Comparison of ENCODE assay signal across 7 cellular contexts in genomic region chr6:31736768-31737314, GRCh38. TPM values are rescaled to one million over a fixed set of nuclear protein-coding genes. Genes with fewer than 3 reads are reported as not detected.
DNase-seq lines count a peak whose midpoint lies in the region; ATAC-seq, FAIRE-seq and TF ChIP-seq lines count a peak whose summit lies in the region.

No MANE protein-coding gene starts in this region.

- TF ChIP-seq POLR2A in IMR-90 (IDR thresholded peaks at IDR 0.05; ENCODE audit: low read depth, low read length), result no peak

- no peaks in the 10 kb centered on the region for H3K9me3 Mint-ChIP-seq in activated naive CD8-positive, alpha-beta T cell treated with anti-CD3 and anti-CD28 coated beads, Interleukin-2, amount 10 ng/mL, durations not matched to agents 7 days and 5 days

- POLR2A ChIA-PET in IMR-90 (lab: Charles Lee; ENCODE audit: unreplicated experiment), result no interaction called here
- POLR2A ChIA-PET in activated naive CD8-positive, alpha-beta T cell treated with anti-CD3 and anti-CD28 coated beads, Interleukin-2, amount 10 ng/mL, durations not matched to agents 7 days and 5 days (lab: Charles Lee), result interaction anchor here (0.6 to 7.6 kb wide), 26 partner anchors 10 to 242 kb away, joined by 3 to 137 read pairs (median 10); partner anchors contain the start of genes ABHD16A, APOM, BAG6 and C6orf47

- H3K27ac ChIP-seq in IMR-90 (ENCODE audit: insufficient read depth, low read length), result peak overlapping the region; percentile 94
- peak overlapping the region; percentile 96 for H3K27ac ChIP-seq in keratinocyte (ENCODE audit: control insufficient read depth, insufficient read depth, low read length)
- peak overlapping the region; percentile 71 for H3K27ac ChIP-seq in substantia nigra (ENCODE audit: low read depth, low read length, poor library complexity, severe bottlenecking)

- no peak for DNase-seq in IMR-90
- no peak for DNase-seq in activated naive CD8-positive, alpha-beta T cell treated with anti-CD3 and anti-CD28 coated beads, Interleukin-2, amount 10 ng/mL, durations not matched to agents 7 days and 5 days
- DNase-seq in keratinocyte (ENCODE audit: low read depth, low spot score), result no peak
- DNase-seq in substantia nigra (lab: John Stamatoyannopoulos, UW), result no peak
- DNase-seq in kidney glomerular epithelial cell (lab: John Stamatoyannopoulos, UW), result no peak
- no peak for DNase-seq in activated CD4-positive, CD25-positive, alpha-beta regulatory T cell (lab: John Stamatoyannopoulos, UW)

- H3K4me3 ChIP-seq in IMR-90 (ENCODE audit: insufficient read depth, low read depth, low read length) (peak overlapping the region; percentile 81), keratinocyte (ENCODE audit: control insufficient read depth in 2 of 3, extremely low read depth in 1 of 3, insufficient read depth in 2 of 3, low read depth in 1 of 3, low read length in 3 of 3) (peak overlapping the region; percentile 62 to 88 (median 66))

- H2AFZ ChIP-seq in IMR-90 (replicated peaks; ENCODE audit: low read length, poor library complexity), result peak overlapping the region; percentile 92
- peak overlapping the region; percentile 64 for H2AFZ ChIP-seq in keratinocyte (ENCODE audit: control insufficient read depth, low read length)

- peak overlapping the region; percentile 66 for H3K18ac ChIP-seq in IMR-90 (ENCODE audit: low read depth, low read length)

- TF ChIP-seq RAD21 in IMR-90 (IDR thresholded peaks at IDR 0.05; ENCODE audit: low read length), result no peak

- peak overlapping the region; percentile 93 for H3K27ac Mint-ChIP-seq in activated naive CD8-positive, alpha-beta T cell treated with anti-CD3 and anti-CD28 coated beads, Interleukin-2, amount 10 ng/mL, durations not matched to agents 7 days and 5 days

- H3K9me1 ChIP-seq in IMR-90 (ENCODE audit: insufficient read depth, low read length) (peaks cover 17% of the 10 kb centered on the region), keratinocyte (ENCODE audit: control insufficient read depth, extremely low read depth, insufficient read depth, low read length) (peaks cover 2% of the 10 kb centered on the region)

- H3K4me1 Mint-ChIP-seq in activated naive CD8-positive, alpha-beta T cell treated with anti-CD3 and anti-CD28 coated beads, Interleukin-2, amount 10 ng/mL, durations not matched to agents 7 days and 5 days, result peaks cover 57% of the 10 kb centered on the region

- H4K5ac ChIP-seq in IMR-90 (ENCODE audit: low read depth, low read length), result peak overlapping the region; percentile 86

- H3K9me3 ChIP-seq in IMR-90 (ENCODE audit: control insufficient read depth, insufficient read depth, low read length), result no peaks in the 10 kb centered on the region
- no peaks in the 10 kb centered on the region for H3K9me3 ChIP-seq in keratinocyte (ENCODE audit: control insufficient read depth, low read depth, low read length)

- H3K27me3 ChIP-seq in IMR-90 (ENCODE audit: control insufficient read depth, insufficient read depth, low read length) (no peaks in the 10 kb centered on the region), keratinocyte (ENCODE audit: control insufficient read depth, extremely low read depth, insufficient read depth, low read length) (no peaks in the 10 kb centered on the region)

- peak overlapping the region; percentile 99 for H2BK5ac ChIP-seq in IMR-90 (ENCODE audit: low read depth, low read length, poor library complexity, severe bottlenecking)

- in situ Hi-C loops in IMR-90 (cut with MboI; ENCODE audit: low sequenced_read_pairs), result no loop called here

- H2BK15ac ChIP-seq in IMR-90 (ENCODE audit: low read depth, low read length), result peak overlapping the region; percentile 61; the same call in 2 of the 3 replicates

- H3K9ac ChIP-seq in IMR-90 (ENCODE audit: low read depth, low read length), result peak overlapping the region; percentile 98
- peak overlapping the region; percentile 90 for H3K9ac ChIP-seq in keratinocyte (ENCODE audit: control insufficient read depth, extremely low read depth, insufficient read depth, low read length)

- peaks cover 21% of the 10 kb centered on the region for H4K20me1 ChIP-seq in IMR-90 (ENCODE audit: insufficient read depth, low read length)
- H4K20me1 ChIP-seq in keratinocyte (ENCODE audit: control insufficient read depth, extremely low read depth, insufficient read depth, low read length), result peaks cover 14% of the 10 kb centered on the region

- ATAC-seq in IMR-90 (ENCODE audit: low read depth) (no peak), HG03442 (IDR thresholded peaks at IDR 0.05; ENCODE audit: unreplicated experiment) (no peak)
- ATAC-seq in activated naive CD8-positive, alpha-beta T cell treated with anti-CD3 and anti-CD28 coated beads, Interleukin-2, amount 10 ng/mL, durations not matched to agents 7 days and 5 days (ENCODE audit: low read depth), result no peak

- dilution Hi-C loops in IMR-90 (cut with HindIII; ENCODE audit: low sequenced_read_pairs, unreplicated experiment) (no loop called here), keratinocyte (cut with MboI; ENCODE audit: extremely low pct_ligation_motif_present, low sequenced_read_pairs) (no loop called here)

- H3K27me3 Mint-ChIP-seq in activated naive CD8-positive, alpha-beta T cell treated with anti-CD3 and anti-CD28 coated beads, Interleukin-2, amount 10 ng/mL, durations not matched to agents 7 days and 5 days, result no peaks in the 10 kb centered on the region

- peaks cover 39% of the 10 kb centered on the region for H3K36me3 Mint-ChIP-seq in activated naive CD8-positive, alpha-beta T cell treated with anti-CD3 and anti-CD28 coated beads, Interleukin-2, amount 10 ng/mL, durations not matched to agents 7 days and 5 days

- intact Hi-C loops in IMR-90 (cut with micrococcal nuclease), result no loop called here

- H2AK9ac ChIP-seq in IMR-90 (replicated peaks; ENCODE audit: low read depth, low read length, poor library complexity), result peak overlapping the region; percentile 100

- peaks cover 39% of the 10 kb centered on the region for H3K79me2 ChIP-seq in keratinocyte (ENCODE audit: control insufficient read depth, insufficient read depth, low read length)

- peak overlapping the region; percentile 98 for H3K4ac ChIP-seq in IMR-90 (ENCODE audit: low read depth, low read length)

- peak overlapping the region; percentile 89 for H2AK5ac ChIP-seq in IMR-90 (ENCODE audit: low read depth, low read length)

- H2BK20ac ChIP-seq in IMR-90 (ENCODE audit: low read depth, low read length), result peak overlapping the region; percentile 57

- H3K4me3 Mint-ChIP-seq in activated naive CD8-positive, alpha-beta T cell treated with anti-CD3 and anti-CD28 coated beads, Interleukin-2, amount 10 ng/mL, durations not matched to agents 7 days and 5 days, result peak overlapping the region; percentile 98

- peaks cover 21% of the 10 kb centered on the region for H3K36me3 ChIP-seq in IMR-90 (ENCODE audit: control insufficient read depth, insufficient read depth, low read length)
- H3K36me3 ChIP-seq in keratinocyte (ENCODE audit: control insufficient read depth in 2 of 2, extremely low read depth in 1 of 2, insufficient read depth in 2 of 2, low read length in 2 of 2), result peaks cover 17 to 29% of the 10 kb centered on the region in 2 experiments

- peak overlapping the region; percentile 98; the same call in 1 of the 2 replicates for H3K23ac ChIP-seq in IMR-90 (ENCODE audit: low read depth, low read length)

- FAIRE-seq in keratinocyte (lab: Jason Lieb, UNC), result no peak

- H2BK120ac ChIP-seq in IMR-90 (ENCODE audit: low read depth, low read length), result peak overlapping the region; percentile 81

- CTCF ChIA-PET in IMR-90 (lab: Yijun Ruan, JAX), result no interaction called here

- peak overlapping the region; percentile 91 for H4K91ac ChIP-seq in IMR-90 (ENCODE audit: insufficient read depth, low read depth, low read length)

- BruUV-seq in IMR-90 (replicated peaks; lab: Mats Ljungman, UMichigan), result no TSS peak

- peaks cover 13 to 77% of the 10 kb centered on the region in 2 experiments; a peak in 3 of 4 replicates for H3K79me1 ChIP-seq in IMR-90 (ENCODE audit: low read depth in 1 of 2, low read length in 2 of 2)

- WGBS in IMR-90 (ENCODE audit: extremely low coverage in 2 of 2, insufficient read length in 1 of 2), 2 experiments, result no CpG with 5 or more reads among the region's 10 CpGs

- H3K4me2 ChIP-seq in IMR-90 (ENCODE audit: low read depth, low read length) (peak overlapping the region; percentile 90), keratinocyte (ENCODE audit: control insufficient read depth, extremely low read depth, insufficient read depth, low read depth, low read length) (peak overlapping the region; percentile 84)

- peak overlapping the region; percentile 99 for H3K56ac ChIP-seq in IMR-90 (ENCODE audit: extremely low read depth, insufficient read depth, low read length)

- H4K8ac ChIP-seq in IMR-90 (ENCODE audit: low read depth in 2 of 2, low read length in 2 of 2), result peak overlapping the region; percentile 74 to 93

- peak overlapping the region; percentile 99 for H3K14ac ChIP-seq in IMR-90 (replicated peaks; ENCODE audit: low read depth, low read length)

- peaks cover 18% of the 10 kb centered on the region for H3K4me1 ChIP-seq in IMR-90 (ENCODE audit: control insufficient read depth, insufficient read depth, low read length)
- peaks cover 42% of the 10 kb centered on the region for H3K4me1 ChIP-seq in keratinocyte (ENCODE audit: control insufficient read depth, extremely low read depth, insufficient read depth, low read length)

- TF ChIP-seq CTCF in IMR-90 (conservative IDR thresholded peaks at IDR 0.05; ENCODE audit: low read depth, low read length) (no peak), keratinocyte (optimal IDR thresholded peaks at IDR 0.05 in 1 of 3, IDR thresholded peaks at IDR 0.05 in 1 of 3, conservative IDR thresholded peaks at IDR 0.05 in 1 of 3; ENCODE audit: extremely low read depth in 1 of 3, insufficient read depth in 2 of 3, low read length in 3 of 3) (no peak)

RNA-seq across cellular contexts. Expression of gene CLIC1, which starts 0.5 kb away (rescaled TPM):
- total RNA-seq in IMR-90 (2012; rRNA removed), result 992 and 1,185 TPM in 2 replicates
- polyA plus RNA-seq in IMR-90 (2012; rRNA removed), result 692 and 706 TPM in 2 replicates
- 504 and 583 TPM in 2 replicates for polyA plus RNA-seq in IMR-90 (2012; cell fraction: cytosol; rRNA removed)
- 164 and 178 TPM in 2 replicates for polyA plus RNA-seq in IMR-90 (2012; cell fraction: nucleus; rRNA removed; ENCODE audit: low replicate concordance)
- total RNA-seq in activated naive CD8-positive, alpha-beta T cell treated with anti-CD3 and anti-CD28 coated beads, Interleukin-2, amount 10 ng/mL, durations not matched to agents 7 days and 5 days, result 100 to 1,000 TPM; 425 to 456 TPM
- 759 to 873 TPM (median 832 TPM) in 3 replicates for polyA plus RNA-seq in keratinocyte
- 179 TPM for polyA plus RNA-seq in keratinocyte (2011; ENCODE audit: low read depth)
- 745 and 872 TPM in 2 replicates for polyA plus RNA-seq in keratinocyte (2011; cell fraction: cytosol; rRNA removed)
- polyA plus RNA-seq in keratinocyte (2011; cell fraction: nucleus; rRNA removed), result 529 and 614 TPM in 2 replicates
- 410 and 713 TPM in 2 replicates for polyA plus RNA-seq in keratinocyte (2012; ENCODE audit: low replicate concordance)
- polyA minus RNA-seq in keratinocyte, result 523 to 625 TPM (median 598 TPM) in 3 replicates
- polyA minus RNA-seq in keratinocyte (2011; cell fraction: cytosol; rRNA and poly(A)+ RNA removed), result 418 TPM
- polyA minus RNA-seq in keratinocyte (2011; cell fraction: nucleus; rRNA and poly(A)+ RNA removed), result 155 and 178 TPM in 2 replicates

RNA-seq across cellular contexts. Expression of gene MSH5, which starts 3.0 kb away (rescaled TPM):
- 4.7 and 5.6 TPM in 2 replicates for total RNA-seq in IMR-90 (2012; rRNA removed)
- polyA plus RNA-seq in IMR-90 (2012; rRNA removed) (14.5 and 15.7 TPM in 2 replicates), keratinocyte (9.4 to 14.8 TPM (median 11.4 TPM) in 3 replicates)
- polyA plus RNA-seq in IMR-90 (2012; cell fraction: cytosol; rRNA removed), result 2.4 and 9.8 TPM in 2 replicates
- 112 and 132 TPM in 2 replicates for polyA plus RNA-seq in IMR-90 (2012; cell fraction: nucleus; rRNA removed; ENCODE audit: low replicate concordance)
- total RNA-seq in activated naive CD8-positive, alpha-beta T cell treated with anti-CD3 and anti-CD28 coated beads, Interleukin-2, amount 10 ng/mL, durations not matched to agents 7 days and 5 days, result 10 to 100 TPM; 59.2 to 68.2 TPM
- polyA plus RNA-seq in keratinocyte (2011; ENCODE audit: low read depth), result 3.5 TPM
- 2.8 and 3.0 TPM in 2 replicates for polyA plus RNA-seq in keratinocyte (2011; cell fraction: cytosol; rRNA removed)
- polyA plus RNA-seq in keratinocyte (2011; cell fraction: nucleus; rRNA removed), result 70.2 and 88.1 TPM in 2 replicates
- 5.7 and 8.1 TPM in 2 replicates for polyA plus RNA-seq in keratinocyte (2012; ENCODE audit: low replicate concordance)
- 11.4 to 26.0 TPM (median 11.9 TPM) in 3 replicates for polyA minus RNA-seq in keratinocyte
- 4.6 TPM for polyA minus RNA-seq in keratinocyte (2011; cell fraction: cytosol; rRNA and poly(A)+ RNA removed)
- 16.9 and 24.6 TPM in 2 replicates for polyA minus RNA-seq in keratinocyte (2011; cell fraction: nucleus; rRNA and poly(A)+ RNA removed)

RNA-seq across cellular contexts. Expression of gene DDAH2, which starts 7.7 kb away (rescaled TPM):
- total RNA-seq in IMR-90 (2012; rRNA removed), result 40.0 and 40.7 TPM in 2 replicates
- polyA plus RNA-seq in IMR-90 (2012; rRNA removed) (57.9 and 58.4 TPM in 2 replicates), keratinocyte (3.0 to 6.7 TPM (median 3.1 TPM) in 3 replicates)
- polyA plus RNA-seq in IMR-90 (2012; cell fraction: cytosol; rRNA removed), result 82.7 and 118 TPM in 2 replicates
- polyA plus RNA-seq in IMR-90 (2012; cell fraction: nucleus; rRNA removed; ENCODE audit: low replicate concordance), result 29.0 and 72.3 TPM in 2 replicates
- total RNA-seq in activated naive CD8-positive, alpha-beta T cell treated with anti-CD3 and anti-CD28 coated beads, Interleukin-2, amount 10 ng/mL, durations not matched to agents 7 days and 5 days, result 10 to 100 TPM; 28.3 to 29.1 TPM
- polyA plus RNA-seq in keratinocyte (2011; ENCODE audit: low read depth), result 9.8 TPM
- 4.0 and 8.0 TPM in 2 replicates for polyA plus RNA-seq in keratinocyte (2011; cell fraction: cytosol; rRNA removed)
- 7.7 and 10.1 TPM in 2 replicates for polyA plus RNA-seq in keratinocyte (2011; cell fraction: nucleus; rRNA removed)
- polyA plus RNA-seq in keratinocyte (2012; ENCODE audit: low replicate concordance), result 5.5 and 20.4 TPM in 2 replicates
- 1.6 to 5.6 TPM (median 2.6 TPM) in 3 replicates for polyA minus RNA-seq in keratinocyte
- 4.0 TPM for polyA minus RNA-seq in keratinocyte (2011; cell fraction: cytosol; rRNA and poly(A)+ RNA removed)
- 1.2 and 2.5 TPM in 2 replicates for polyA minus RNA-seq in keratinocyte (2011; cell fraction: nucleus; rRNA and poly(A)+ RNA removed)

RNA-seq across cellular contexts. Expression of gene MPIG6B, which starts 13.7 kb away (rescaled TPM):
- total RNA-seq in IMR-90 (2012; rRNA removed), result not detected in 2 replicates
- polyA plus RNA-seq in IMR-90 (2012; rRNA removed) (not detected in 2 replicates), keratinocyte (0.06 to 0.21 TPM (median 0.10 TPM) in 3 replicates)
- polyA plus RNA-seq in IMR-90 (2012; cell fraction: cytosol; rRNA removed), result not detected in 2 replicates
- 0.03 TPM in 1 of 2 replicates, not detected in the other for polyA plus RNA-seq in IMR-90 (2012; cell fraction: nucleus; rRNA removed; ENCODE audit: low replicate concordance)
- total RNA-seq in activated naive CD8-positive, alpha-beta T cell treated with anti-CD3 and anti-CD28 coated beads, Interleukin-2, amount 10 ng/mL, durations not matched to agents 7 days and 5 days, result 1 to 10 TPM; 1.2 to 1.5 TPM
- polyA plus RNA-seq in keratinocyte (2011; ENCODE audit: low read depth), result 0.19 TPM
- 0.06 and 0.12 TPM in 2 replicates for polyA plus RNA-seq in keratinocyte (2011; cell fraction: cytosol; rRNA removed)
- polyA plus RNA-seq in keratinocyte (2011; cell fraction: nucleus; rRNA removed), result 0.57 and 0.65 TPM in 2 replicates
- polyA plus RNA-seq in keratinocyte (2012; ENCODE audit: low replicate concordance), result 0.09 and 2.5 TPM in 2 replicates
- polyA minus RNA-seq in keratinocyte, result 0.20 TPM in 1 of 3 replicates, not detected in the others
- not detected for polyA minus RNA-seq in keratinocyte (2011; cell fraction: cytosol; rRNA and poly(A)+ RNA removed)
- polyA minus RNA-seq in keratinocyte (2011; cell fraction: nucleus; rRNA and poly(A)+ RNA removed), result not detected in 2 replicates

RNA-seq across cellular contexts. Expression of gene LY6G6C, which starts 15.3 kb away (rescaled TPM):
- not detected in 2 replicates for total RNA-seq in IMR-90 (2012; rRNA removed)
- not detected in 2 replicates for polyA plus RNA-seq in IMR-90 (2012; rRNA removed)
- not detected in 2 replicates for polyA plus RNA-seq in IMR-90 (2012; cell fraction: cytosol; rRNA removed)
- polyA plus RNA-seq in IMR-90 (2012; cell fraction: nucleus; rRNA removed; ENCODE audit: low replicate concordance), result 0.26 and 0.48 TPM in 2 replicates
- not detected for total RNA-seq in activated naive CD8-positive, alpha-beta T cell treated with anti-CD3 and anti-CD28 coated beads, Interleukin-2, amount 10 ng/mL, durations not matched to agents 7 days and 5 days
- polyA plus RNA-seq in keratinocyte, result 2.3 to 3.1 TPM (median 2.4 TPM) in 3 replicates
- 25.5 TPM for polyA plus RNA-seq in keratinocyte (2011; ENCODE audit: low read depth)
- polyA plus RNA-seq in keratinocyte (2011; cell fraction: cytosol; rRNA removed), result 2.8 and 4.9 TPM in 2 replicates
- 5.9 and 7.2 TPM in 2 replicates for polyA plus RNA-seq in keratinocyte (2011; cell fraction: nucleus; rRNA removed)
- polyA plus RNA-seq in keratinocyte (2012; ENCODE audit: low replicate concordance), result 2.6 and 230 TPM in 2 replicates
- 4.5 to 5.1 TPM (median 4.6 TPM) in 3 replicates for polyA minus RNA-seq in keratinocyte
- not detected for polyA minus RNA-seq in keratinocyte (2011; cell fraction: cytosol; rRNA and poly(A)+ RNA removed)
- polyA minus RNA-seq in keratinocyte (2011; cell fraction: nucleus; rRNA and poly(A)+ RNA removed), result 3.0 and 6.8 TPM in 2 replicates
